ENCODE assay signal across 2 cellular contexts in genomic region chr14:23644195-23644918, GRCh38.
A peak's percentile ranks its signal among the peaks of the same experiment; 100 is the strongest.
TF ChIP-seq lines count a peak whose summit lies in the region.

No MANE protein-coding gene starts in this region.

TF ChIP-seq in HepG2, 621 proteins besides CTCF, POLR2A, EP300 and RAD21 (continues in another document):
- 0 out of 2 replicates have a peak, but pooled peaks have one; percentile 10 for TF ChIP-seq WIZ (CRISPR knock-in tag; IDR thresholded peaks at IDR 0.05)
- 0 out of 2 replicates have a peak, but pooled peaks have one; percentile 26 for TF ChIP-seq ZNF280D (CRISPR knock-in tag; IDR thresholded peaks at IDR 0.05)
- 0 out of 2 replicates have a peak, but pooled peaks have one; percentile 76 for TF ChIP-seq ETV6 (CRISPR knock-in tag; conservative IDR thresholded peaks at IDR 0.05)
- 0 out of 2 replicates have a peak, but pooled peaks have one; percentile 15 for TF ChIP-seq KLF13 (CRISPR knock-in tag; IDR thresholded peaks at IDR 0.05)
- no peak for TF ChIP-seq PHF20 (CRISPR knock-in tag; IDR thresholded peaks at IDR 0.05)
- peak; percentile 85 for TF ChIP-seq HNRNPH1 (optimal IDR thresholded peaks at IDR 0.05; ENCODE audit: low read depth, low read length)
- no peak for TF ChIP-seq ZNF124 (CRISPR knock-in tag; IDR thresholded peaks at IDR 0.05)
- TF ChIP-seq CCDC6 (CRISPR knock-in tag; IDR thresholded peaks at IDR 0.05) = peak; percentile 53; the same call in 1 of the 2 replicates
- TF ChIP-seq IRX3 (CRISPR knock-in tag; IDR thresholded peaks at IDR 0.05; ENCODE audit: borderline replicate concordance, low read depth) = 0 out of 2 replicates have a peak, but pooled peaks have one; percentile 88
- peak; percentile 36; the same call in 1 of the 2 replicates for TF ChIP-seq MEF2D (CRISPR knock-in tag; IDR thresholded peaks at IDR 0.05)
- TF ChIP-seq ZNF616 (CRISPR knock-in tag; IDR thresholded peaks at IDR 0.05; ENCODE audit: low read depth) = 0 out of 2 replicates have a peak, but pooled peaks have one; percentile 23
- peak; percentile 84; the same call in 1 of the 2 replicates for TF ChIP-seq POLR2AphosphoS2 (IDR thresholded peaks at IDR 0.05; ENCODE audit: low read depth, low read length)
- 0 out of 2 replicates have a peak, but pooled peaks have one; percentile 11 for TF ChIP-seq KDM2A (CRISPR knock-in tag; IDR thresholded peaks at IDR 0.05; ENCODE audit: borderline replicate concordance, low read depth)
- TF ChIP-seq CHCHD3 (CRISPR knock-in tag; IDR thresholded peaks at IDR 0.05) = 0 out of 2 replicates have a peak, but pooled peaks have one; percentile 61
- no peak for TF ChIP-seq KDM6A (CRISPR knock-in tag; IDR thresholded peaks at IDR 0.05; ENCODE audit: low read depth)
- TF ChIP-seq ZNF746 (CRISPR knock-in tag; IDR thresholded peaks at IDR 0.05) = 0 out of 2 replicates have a peak, but pooled peaks have one; percentile 30
- TF ChIP-seq NFIC (IDR thresholded peaks at IDR 0.05; ENCODE audit: low read length) = no peak
- peak; percentile 71 for TF ChIP-seq U2AF1 (optimal IDR thresholded peaks at IDR 0.05; ENCODE audit: low read depth, low read length)
- no peak for TF ChIP-seq RERE (CRISPR knock-in tag; IDR thresholded peaks at IDR 0.05; ENCODE audit: low read depth)
- TF ChIP-seq ZNF740 (CRISPR knock-in tag; IDR thresholded peaks at IDR 0.05) = no peak
- 0 out of 2 replicates have a peak, but pooled peaks have one; percentile 28 for TF ChIP-seq RXRA (CRISPR knock-in tag; IDR thresholded peaks at IDR 0.05)

TF ChIP-seq in K562, 482 proteins besides CTCF, POLR2A, EP300 and RAD21:
- no peak for TF ChIP-seq TCF3 (CRISPR knock-in tag; IDR thresholded peaks at IDR 0.05)
- TF ChIP-seq CHCHD3 (CRISPR knock-in tag; IDR thresholded peaks at IDR 0.05) = no peak
- TF ChIP-seq ZNF586 (CRISPR knock-in tag; conservative IDR thresholded peaks at IDR 0.05) = no peak
- no peak for TF ChIP-seq ARNT (IDR thresholded peaks at IDR 0.05)
- TF ChIP-seq POLR2AphosphoS5 (IDR thresholded peaks at IDR 0.05; ENCODE audit: control insufficient read depth, insufficient read depth, low read depth, low read length) = no peak
- TF ChIP-seq KHSRP (IDR thresholded peaks at IDR 0.05) = no peak
- no peak for TF ChIP-seq RBM17 (IDR thresholded peaks at IDR 0.05; ENCODE audit: borderline replicate concordance, low read depth, low read length)
- no peak for TF ChIP-seq RFX5 (IDR thresholded peaks at IDR 0.05; ENCODE audit: low read depth, low read length)
- TF ChIP-seq ZMIZ1 (IDR thresholded peaks at IDR 0.05; ENCODE audit: low read depth in 2 of 2, low read length in 2 of 2) = no peak
- no peak for TF ChIP-seq BRCA1 (IDR thresholded peaks at IDR 0.05)
- TF ChIP-seq BRCA1 (CRISPR knock-in tag; IDR thresholded peaks at IDR 0.05) = no peak
- no peak for TF ChIP-seq ZEB2 (IDR thresholded peaks at IDR 0.05)
- TF ChIP-seq CBX1 (IDR thresholded peaks at IDR 0.05; ENCODE audit: low read depth) = no peak
- TF ChIP-seq ZBTB1 (CRISPR knock-in tag; IDR thresholded peaks at IDR 0.05; ENCODE audit: borderline replicate concordance, low read depth) = no peak
- TF ChIP-seq ARHGAP35 (IDR thresholded peaks at IDR 0.05; ENCODE audit: partially characterized antibody) = no peak
- TF ChIP-seq POLR3A (IDR thresholded peaks at IDR 0.05; ENCODE audit: borderline replicate concordance, extremely low read depth, insufficient read depth, insufficient read length) = no peak
- no peak for TF ChIP-seq CBX8 (IDR thresholded peaks at IDR 0.05; ENCODE audit: borderline replicate concordance, extremely low read depth, low read depth, low read length, poor library complexity, severe bottlenecking)
- no peak for TF ChIP-seq STAG1 (CRISPR knock-in tag; IDR thresholded peaks at IDR 0.05; ENCODE audit: borderline replicate concordance)
- no peak for TF ChIP-seq ZNF740 (CRISPR knock-in tag; IDR thresholded peaks at IDR 0.05)
- TF ChIP-seq ZNF740 (tag; IDR thresholded peaks at IDR 0.05) = no peak
